19 cellular contexts compared by ENCODE assay signal in the genomic region with DNA sequence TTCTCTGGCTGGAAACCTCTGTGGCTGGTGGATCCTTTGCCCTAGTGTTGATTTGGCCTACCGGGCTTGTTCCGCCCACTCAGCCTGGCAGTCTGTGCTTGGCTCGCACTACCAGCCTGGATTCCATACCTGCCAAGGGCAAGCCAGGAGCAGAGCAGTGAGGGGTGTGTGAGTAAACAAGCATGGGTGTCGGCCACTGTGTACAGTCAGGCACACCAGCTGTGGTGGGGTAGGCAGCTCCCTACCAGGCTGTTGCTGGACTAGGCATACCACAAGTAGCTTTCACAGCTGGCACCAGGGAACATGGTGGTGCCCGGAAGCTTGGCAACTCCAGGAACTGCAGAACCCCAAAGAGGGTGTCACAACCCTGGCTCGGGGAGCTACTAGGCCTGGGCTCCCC.
"Had no signal": no experiment of that assay in that cellular context is flagged by ENCODE, and none has a peak within 500 bp of the region (broad histone marks: within the 10 kb centered on the region; RNA-seq: fewer than 3 reads in every experiment).

No MANE protein-coding gene starts in this region.

- H3K4me3 Mint-ChIP-seq: activated naive CD8-positive, alpha-beta T cell treated with anti-CD3 and anti-CD28 coated beads for 36 hours; activated T-helper 1 cell treated with anti-CD3 and anti-CD28 coated beads, Interleukin-12 subunit alpha, Interleukin-12 subunit beta, Interleukin-2, Interleukin-4 antibody, amounts not matched to agents 30 ng/mL and 10 ng/mL and 1 ng/mL, durations not matched to agents 14 hours and 24 hours and 36 hours; endodermal cell; stimulated activated naive CD8-positive, alpha-beta T cell treated with anti-CD3 and anti-CD28 coated beads, Interleukin-15, Interleukin-2, amounts not matched to agents 100 ng/mL and 50 ng/mL, for 24 hours had no signal

- H3K27ac ChIP-seq: body of pancreas, dorsolateral prefrontal cortex, tibial nerve had no signal

- DNase-seq: activated CD4-positive, alpha-beta T cell treated with anti-CD3 and anti-CD28 coated beads, Interleukin-2, amount 50 U/mL, for 4 hours; activated CD4-positive, CD25-positive, alpha-beta regulatory T cell treated with anti-CD3 and anti-CD28 coated beads, Interleukin-2, amount 50 U/mL, for 72 hours; activated gamma-delta T cell treated with Interleukin-2 at 50 U/mL for 16 hours; activated naive CD8-positive, alpha-beta T cell treated with anti-CD3 and anti-CD28 coated beads for 36 hours; amygdala; body of pancreas; endodermal cell; foreskin melanocyte; hypothalamus; islet precursor cell; occipital lobe; retina; stimulated activated CD4-positive, alpha-beta T cell treated with anti-CD3 and anti-CD28 coated beads, Interleukin-2, amount 100 ng/mL, for 24 hours had no signal

- H3K9me3 Mint-ChIP-seq: activated naive CD8-positive, alpha-beta T cell treated with anti-CD3 and anti-CD28 coated beads for 36 hours; activated T-helper 1 cell treated with anti-CD3 and anti-CD28 coated beads, Interleukin-12 subunit alpha, Interleukin-12 subunit beta, Interleukin-2, Interleukin-4 antibody, amounts not matched to agents 30 ng/mL and 10 ng/mL and 1 ng/mL, durations not matched to agents 14 hours and 24 hours and 36 hours; stimulated activated naive CD8-positive, alpha-beta T cell treated with anti-CD3 and anti-CD28 coated beads, Interleukin-15, Interleukin-2, amounts not matched to agents 100 ng/mL and 50 ng/mL, for 24 hours had no signal

- ATAC-seq: body of pancreas, left lobe of liver had no signal

- H3K27ac Mint-ChIP-seq: activated naive CD8-positive, alpha-beta T cell treated with anti-CD3 and anti-CD28 coated beads for 36 hours; activated T-helper 1 cell treated with anti-CD3 and anti-CD28 coated beads, Interleukin-12 subunit alpha, Interleukin-12 subunit beta, Interleukin-2, Interleukin-4 antibody, amounts not matched to agents 30 ng/mL and 10 ng/mL and 1 ng/mL, durations not matched to agents 14 hours and 24 hours and 36 hours; endodermal cell; stimulated activated naive CD8-positive, alpha-beta T cell treated with anti-CD3 and anti-CD28 coated beads, Interleukin-15, Interleukin-2, amounts not matched to agents 100 ng/mL and 50 ng/mL, for 24 hours had no signal

- H3K4me3 ChIP-seq: body of pancreas, dorsolateral prefrontal cortex, tibial nerve had no signal

- H3K27me3 Mint-ChIP-seq: activated naive CD8-positive, alpha-beta T cell treated with anti-CD3 and anti-CD28 coated beads for 36 hours; stimulated activated naive CD8-positive, alpha-beta T cell treated with anti-CD3 and anti-CD28 coated beads, Interleukin-15, Interleukin-2, amounts not matched to agents 100 ng/mL and 50 ng/mL, for 24 hours had no signal

- H3K27me3 ChIP-seq: body of pancreas, tibial nerve had no signal

- H3K4me1 ChIP-seq: body of pancreas, tibial nerve had no signal

- H3K4me1 Mint-ChIP-seq: activated naive CD8-positive, alpha-beta T cell treated with anti-CD3 and anti-CD28 coated beads for 36 hours; endodermal cell had no signal

- FAIRE-seq: colon had no signal

- H3K36me3 ChIP-seq: tibial nerve had no signal
